8 cellular contexts compared by ENCODE assay signal in genomic region chr18:8623549-8624106, GRCh38. TPM values are rescaled to one million over a fixed set of nuclear protein-coding genes. Genes with fewer than 3 reads are reported as not detected.
DNase-seq lines count a peak whose midpoint lies in the region; ATAC-seq and TF ChIP-seq lines count a peak whose summit lies in the region.

No MANE protein-coding gene starts in this region.

- H3K9me3 Mint-ChIP-seq in activated naive CD8-positive, alpha-beta T cell treated with anti-CD3 and anti-CD28 coated beads, Interleukin-2, amount 50 U/mL, for 24 hours: peaks cover 18% of the 10 kb centered on the region
- peaks cover 0 to 4% of the 10 kb centered on the region in 2 donors for H3K9me3 Mint-ChIP-seq in natural killer cell

- peak overlapping the region; percentile 34 for H3K4me3 Mint-ChIP-seq in activated naive CD8-positive, alpha-beta T cell treated with anti-CD3 and anti-CD28 coated beads, Interleukin-2, amount 50 U/mL, for 24 hours
- peak overlapping the region; percentile 75 for H3K4me3 Mint-ChIP-seq in natural killer cell

- H3K27me3 Mint-ChIP-seq in activated naive CD8-positive, alpha-beta T cell treated with anti-CD3 and anti-CD28 coated beads, Interleukin-2, amount 50 U/mL, for 24 hours: no peaks in the 10 kb centered on the region
- no peaks in the 10 kb centered on the region for H3K27me3 Mint-ChIP-seq in natural killer cell (ENCODE audit: low read depth in 2 of 2)

- ATAC-seq in GM21447 (IDR thresholded peaks at IDR 0.05; ENCODE audit: unreplicated experiment): peak; percentile 81
- ATAC-seq in activated naive CD8-positive, alpha-beta T cell treated with anti-CD3 and anti-CD28 coated beads, Interleukin-2, amount 50 U/mL, for 24 hours: peak; percentile 53
- ATAC-seq in natural killer cell: peak; percentile 69 to 79 (median 69)

- DNase-seq in ELF-1 (ENCODE audit: low read depth, low spot score) (peak; percentile 13), natural killer cell (peak; percentile 20), DMS 273 treated with DMSO at 0.1 percent for 48 hours (lab: John Stamatoyannopoulos, UW) (no peak), SKM-1 treated with dmso at 0.1 percent for 144 hours (lab: John Stamatoyannopoulos, UW; ENCODE audit: unreplicated experiment) (no peak)
- DNase-seq in activated naive CD8-positive, alpha-beta T cell treated with anti-CD3 and anti-CD28 coated beads, Interleukin-2, amount 50 U/mL, for 24 hours: no peak
- DNase-seq in activated effector memory CD4-positive, alpha-beta T cell treated with anti-CD3 and anti-CD28 coated beads, Interleukin-2, amount 50 U/mL, for 16 hours: no peak

- no peaks in the 10 kb centered on the region for H3K9me3 ChIP-seq in HUES6 (ENCODE audit: control insufficient read depth, insufficient read depth, low read depth, low read length)

- H3K27ac Mint-ChIP-seq in activated naive CD8-positive, alpha-beta T cell treated with anti-CD3 and anti-CD28 coated beads, Interleukin-2, amount 50 U/mL, for 24 hours: peak overlapping the region; percentile 25
- peak overlapping the region; percentile 83 to 89 for H3K27ac Mint-ChIP-seq in natural killer cell

- H3K27me3 ChIP-seq in HUES6 (ENCODE audit: control insufficient read depth, insufficient read depth, low read length): no peaks in the 10 kb centered on the region

- H3K9ac ChIP-seq in HUES6 (ENCODE audit: low read length): peak overlapping the region; percentile 7

- H3K4me1 ChIP-seq in HUES6 (ENCODE audit: control insufficient read depth, insufficient read depth, low read length): peaks cover 85% of the 10 kb centered on the region

- H3K36me3 Mint-ChIP-seq in activated naive CD8-positive, alpha-beta T cell treated with anti-CD3 and anti-CD28 coated beads, Interleukin-2, amount 50 U/mL, for 24 hours (ENCODE audit: low read depth): peaks cover 79% of the 10 kb centered on the region
- peaks cover 7% of the 10 kb centered on the region for H3K36me3 Mint-ChIP-seq in natural killer cell

- intact Hi-C loops in natural killer cell (cut with micrococcal nuclease): no loop called here

- peaks cover 50% of the 10 kb centered on the region for H3K4me1 Mint-ChIP-seq in activated naive CD8-positive, alpha-beta T cell treated with anti-CD3 and anti-CD28 coated beads, Interleukin-2, amount 50 U/mL, for 24 hours
- H3K4me1 Mint-ChIP-seq in natural killer cell: peaks cover 74 to 77% of the 10 kb centered on the region in 2 donors

- peak overlapping the region; percentile 4; the same call in 1 of the 2 replicates for H3K4me3 ChIP-seq in HUES6 (ENCODE audit: low read depth, low read length)

- TF ChIP-seq CTCF in natural killer cell (IDR thresholded peaks at IDR 0.05): no peak

- H3K27ac ChIP-seq in HUES6 (ENCODE audit: low read depth, low read length): peak overlapping the region; percentile 82

- peaks cover 36% of the 10 kb centered on the region for H3K36me3 ChIP-seq in HUES6 (ENCODE audit: control insufficient read depth, insufficient read depth, low read length)

RNA-seq across cellular contexts. Expression of gene RAB12, which starts 14.4 kb away (rescaled TPM):
- 10 to 100 TPM; 21.3 to 27.5 (median 21.8) TPM for total RNA-seq in natural killer cell

Comparison
In these comparisons a context has a peak if more than half of its experiments do, and no peak if none do; other contexts are left out.
1. DNase-seq: peak in ELF-1 (single experiment) and natural killer cell (single experiment); none in activated naive CD8-positive, alpha-beta T cell treated with anti-CD3 and anti-CD28 coated beads, Interleukin-2, amount 50 U/mL, for 24 hours (single experiment), activated effector memory CD4-positive, alpha-beta T cell treated with anti-CD3 and anti-CD28 coated beads, Interleukin-2, amount 50 U/mL, for 16 hours (single experiment), DMS 273 treated with DMSO at 0.1 percent for 48 hours (single experiment) and SKM-1 treated with dmso at 0.1 percent for 144 hours (single experiment).
2. Peak in every context shown above with its lines, with median percentiles within 50 percentile points of each other: ATAC-seq.